In the genomic region with DNA sequence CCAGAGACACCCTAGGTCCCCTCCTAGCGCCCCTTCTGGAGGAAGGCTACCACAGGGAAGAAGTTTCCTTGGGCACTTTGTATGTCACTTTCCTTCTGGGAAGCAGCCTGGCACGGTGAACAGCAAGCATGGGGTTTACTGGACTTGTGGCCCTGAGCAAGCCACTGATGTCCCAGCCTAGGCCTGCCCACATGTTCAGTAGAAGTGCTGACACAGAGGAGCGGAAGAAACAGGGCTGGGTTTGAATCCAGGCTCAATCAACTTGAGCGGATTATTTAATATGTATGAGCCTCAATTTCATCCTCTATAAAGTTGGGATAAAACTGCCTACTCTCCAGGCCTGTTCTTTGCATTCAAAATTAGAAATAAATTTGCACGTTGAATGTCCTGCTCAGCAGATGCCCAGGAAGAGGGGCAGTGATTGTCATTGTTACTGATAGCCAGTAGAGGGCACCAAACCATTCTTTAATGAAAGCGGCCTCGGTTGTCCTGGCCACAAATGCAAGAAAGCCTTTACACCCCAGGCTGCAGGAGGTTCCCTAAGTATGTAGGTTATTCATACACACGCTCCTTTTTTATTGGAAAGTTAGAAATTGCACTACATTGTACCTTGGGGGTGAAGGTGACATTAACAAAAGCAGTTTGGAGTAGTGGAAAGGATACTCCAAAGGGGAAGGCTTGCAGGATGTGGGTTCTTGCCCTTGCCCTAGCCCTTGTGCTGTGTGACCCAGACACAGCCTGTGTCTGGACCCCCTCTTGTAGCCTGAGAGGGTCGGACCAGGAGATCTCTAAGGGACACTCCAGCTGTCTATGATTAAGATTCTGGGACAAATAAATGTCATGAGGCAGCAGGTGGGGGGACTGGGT, we compare ENCODE assay signal across 8 cellular contexts. TPM values are rescaled to one million over a fixed set of nuclear protein-coding genes. Genes with fewer than 3 reads are reported as not detected.
DNase-seq lines count a peak whose midpoint lies in the region; ATAC-seq and TF ChIP-seq lines count a peak whose summit lies in the region.

No MANE protein-coding gene starts in this region.

- H3K4me1 ChIP-seq in DOHH2 (ENCODE audit: control insufficient read depth, low read length) (no peaks in the 10 kb centered on the region), breast epithelium (no peaks in the 10 kb centered on the region)

- intact Hi-C loops in breast epithelium (cut with DNase I; ENCODE audit: low total_unique reads): no loop called here

- no peak for TF ChIP-seq POLR2A in breast epithelium (IDR thresholded peaks at IDR 0.05)

- H3K27me3 ChIP-seq in DOHH2 (ENCODE audit: control insufficient read depth, low read length) (peaks cover 29% of the 10 kb centered on the region), breast epithelium (peaks cover 0 to 4% of the 10 kb centered on the region in 2 donors)

- TF ChIP-seq CTCF in DOHH2 (IDR thresholded peaks at IDR 0.05; ENCODE audit: low read depth, low read length, poor library complexity, severe bottlenecking): peak; percentile 84
- TF ChIP-seq CTCF in breast epithelium (IDR thresholded peaks at IDR 0.05): peak; percentile 47 to 79 (median 71)

- no peaks in the 10 kb centered on the region for H3K9me3 ChIP-seq in DOHH2 (ENCODE audit: control insufficient read depth, insufficient read depth, low read length)
- H3K9me3 ChIP-seq in breast epithelium: no peaks in the 10 kb centered on the region

- H3K4me3 ChIP-seq in DOHH2 (ENCODE audit: low read length) (no peak overlapping the region), breast epithelium (no peak overlapping the region)

- no peak overlapping the region for H3K27ac ChIP-seq in DOHH2 (ENCODE audit: low read depth, low read length)
- no peak overlapping the region for H3K27ac ChIP-seq in breast epithelium

- H3K9me2 ChIP-seq in DOHH2 (replicated peaks; ENCODE audit: control insufficient read depth, low read length): no peaks in the 10 kb centered on the region

- peak; percentile 74 for DNase-seq in HCEC 1CT
- peak; percentile 52 to 59 for DNase-seq in NCI-H1930 (lab: John Stamatoyannopoulos, UW)
- DNase-seq in T-helper 2 cell: peak in 3 of 5 experiments; percentile 12 to 64 (median 38)
- no peak for DNase-seq in breast epithelium (ENCODE audit: low spot score in 2 of 2)
- peak; percentile 89 for DNase-seq in inferior parietal cortex (ENCODE audit: extremely low spot score)
- peak; percentile 24 to 25 for DNase-seq in stimulated activated CD4-positive, alpha-beta T cell treated with anti-CD3 and anti-CD28 coated beads, Interleukin-15, amount 100 ng/mL, for 48 hours (ENCODE audit: low read depth in 2 of 2)

- no peak for ATAC-seq in GM21390 (IDR thresholded peaks at IDR 0.05; ENCODE audit: unreplicated experiment)

- H3K36me3 ChIP-seq in DOHH2 (ENCODE audit: control insufficient read depth, low read length) (no peaks in the 10 kb centered on the region), breast epithelium (no peaks in the 10 kb centered on the region)

- H3K4me2 ChIP-seq in DOHH2 (ENCODE audit: low read length): no peak overlapping the region

- H4K20me1 ChIP-seq in DOHH2 (ENCODE audit: control insufficient read depth, insufficient read depth, low read depth, low read length): no peaks in the 10 kb centered on the region

- no peaks in the 10 kb centered on the region for H3F3A ChIP-seq in DOHH2 (ENCODE audit: control insufficient read depth, insufficient read depth)

- no peaks in the 10 kb centered on the region for H3K79me2 ChIP-seq in DOHH2 (ENCODE audit: control insufficient read depth, low read length)

RNA-seq across cellular contexts. Expression of a gene that starts 13.4 kb away (rescaled TPM):
- total RNA-seq in breast epithelium: 10 to 100 TPM; 15.4 to 16.8 (median 16.7) TPM

Comparison
In these comparisons a context has a peak if more than half of its experiments do, and no peak if none do; other contexts are left out.
1. DNase-seq: peak in HCEC 1CT (single experiment), NCI-H1930 (2 of 2), T-helper 2 cell (3 of 5), inferior parietal cortex (single experiment) and stimulated activated CD4-positive, alpha-beta T cell treated with anti-CD3 and anti-CD28 coated beads, Interleukin-15, amount 100 ng/mL, for 48 hours (2 of 2); none in breast epithelium (0 of 2).